In genomic region chr3:23383875-23384274, GRCh38 we compare ENCODE assay signal across 22 cellular contexts.
DNase-seq lines count a peak whose midpoint lies in the region; ATAC-seq and TF ChIP-seq lines count a peak whose summit lies in the region.
"Had no signal": no experiment of that assay in that cellular context is flagged by ENCODE, and none has a peak within 500 bp of the region (broad histone marks: within the 10 kb centered on the region; RNA-seq: fewer than 3 reads in every experiment).

No MANE protein-coding gene starts in this region.

- 68 to 75% (median 75%) methylated on average over 3 of the region's 3 CpGs for WGBS in psoas muscle, 3 donors

- no peaks in the 10 kb centered on the region for H3K9me2 ChIP-seq in OCI-LY7 (ENCODE audit: insufficient read depth, low read length)

- no TSS peak for BruUV-seq in OCI-LY7 (replicated peaks; lab: Mats Ljungman, UMichigan)

- TF ChIP-seq CTCF in OCI-LY7 (conservative IDR thresholded peaks at IDR 0.05; ENCODE audit: low read length) (no peak), psoas muscle (IDR thresholded peaks at IDR 0.05) (no peak), GM13977 (IDR thresholded peaks at IDR 0.05; ENCODE audit: extremely low read depth, insufficient read depth, missing control alignments) (no peak)

- H3K9me3 ChIP-seq in OCI-LY7 (ENCODE audit: low read length): 0 out of 2 replicates have a peak, but pooled peaks cover 4% of the 10 kb centered on the region
- H3K9me3 ChIP-seq in psoas muscle: no peaks in the 10 kb centered on the region
- H3K9me3 ChIP-seq: BE2C, BLaER1 had no signal

- in situ Hi-C loops in GM13977 (cut with MboI; ENCODE audit: low pct_unique_long_range_greater_than_20kb, low sequenced_read_pairs, unreplicated experiment): no loop called here

- peaks cover 98% of the 10 kb centered on the region for H3K79me2 ChIP-seq in OCI-LY7 (ENCODE audit: insufficient read depth, low read depth, low read length)

- no peak overlapping the region for H2AFZ ChIP-seq in OCI-LY7 (ENCODE audit: low read length)

- H3K36me3 ChIP-seq in OCI-LY7 (ENCODE audit: insufficient read depth, low read length) (peaks cover 48% of the 10 kb centered on the region), psoas muscle (ENCODE audit: insufficient read depth in 1 of 2, low read depth in 1 of 2) (no peaks in the 10 kb centered on the region)
- H3K36me3 ChIP-seq: BE2C, BLaER1 had no signal

- intact Hi-C loops in OCI-LY7 (cut with micrococcal nuclease; ENCODE audit: unreplicated experiment): no loop called here
- intact Hi-C loops in psoas muscle (cut with DNase I): no loop called here

- H3K4me1 ChIP-seq in OCI-LY7 (ENCODE audit: insufficient read depth, low read length, poor library complexity, severe bottlenecking): peaks cover 55% of the 10 kb centered on the region
- peaks cover 51% of the 10 kb centered on the region for H3K4me1 ChIP-seq in psoas muscle
- H3K4me1 ChIP-seq: BE2C had no signal

- POLR2A ChIA-PET in OCI-LY7 (lab: Charles Lee): interaction anchor here (0.6 to 1.4 kb wide), 10 partner anchors 25 to 403 kb away, joined by 3 to 7 read pairs (median 4); no protein-coding TSS in a partner anchor

- H3K27ac ChIP-seq in OCI-LY7 (ENCODE audit: low read depth, low read length, poor library complexity, severe bottlenecking) (no peak overlapping the region), psoas muscle (no peak overlapping the region)
- H3K27ac ChIP-seq: BLaER1 had no signal

- no peaks in the 10 kb centered on the region for H3K27me3 ChIP-seq in psoas muscle (ENCODE audit: insufficient read depth in 3 of 3, low read length in 2 of 3)
- H3K27me3 ChIP-seq: BE2C, BLaER1 had no signal

- CTCF ChIA-PET in OCI-LY7 (lab: Charles Lee; ENCODE audit: unreplicated experiment): no interaction called here

- H3K4me2 ChIP-seq in OCI-LY7 (ENCODE audit: low read length): peak overlapping the region; percentile 88
- H3K4me2 ChIP-seq: BLaER1 had no signal

- H4K20me1 ChIP-seq in OCI-LY7 (ENCODE audit: insufficient read depth, low read length): no peaks in the 10 kb centered on the region
- H4K20me1 ChIP-seq: BLaER1 had no signal

- peak; percentile 38 to 82 (median 68) for ATAC-seq in psoas muscle
- ATAC-seq: GM12878 had no signal

- H3K4me3 ChIP-seq in OCI-LY7 (ENCODE audit: low read depth, low read length, poor library complexity, severe bottlenecking) (peak overlapping the region; percentile 18), psoas muscle (no peak overlapping the region)
- H3K4me3 ChIP-seq: BLaER1, GM12878 had no signal

- DNase-seq in OCI-LY7 (ENCODE audit: low spot score) (no peak), psoas muscle (no peak), GM13977 (ENCODE audit: low spot score) (no peak), NCI-H2081 treated with DMSO at 0.1 percent for 48 hours (lab: John Stamatoyannopoulos, UW) (no peak), NCI-H69 (lab: John Stamatoyannopoulos, UW) (no peak)
- DNase-seq: 8988T; ACHN; BE2C; C1 segment of cervical spinal cord; CD4-positive, alpha-beta memory T cell; CD4-positive, CD25-positive, alpha-beta regulatory T cell; CD8-positive, alpha-beta memory T cell; COR-L47; DMS 273 treated with DMSO at 0.1 percent for 48 hours; DMS153; DMS53; DMS79; DND-41; EL; GDM1 had no signal
